Comparison of ENCODE assay signal across 8 cellular contexts in genomic region chr17:68182940-68183551, GRCh38.
A peak's percentile ranks its signal among the peaks of the same experiment; 100 is the strongest.
DNase-seq lines count a peak whose midpoint lies in the region; ATAC-seq and TF ChIP-seq lines count a peak whose summit lies in the region.

No MANE protein-coding gene starts in this region.

- in situ Hi-C loops in GM13976 (cut with MboI; ENCODE audit: low sequenced_read_pairs, unreplicated experiment): no loop called here

- peak; percentile 60 for DNase-seq in GM13976 (ENCODE audit: low spot score)
- DNase-seq in activated T-cell treated with anti-CD3 and anti-CD28 coated beads for 24 hours (ENCODE audit: low read depth): peak; percentile 51
- DNase-seq in mucosa of descending colon: peak in 2 of 3 donors; percentile 45 to 71
- DNase-seq in NCI-H187 treated with DMSO at 0.1 percent for 48 hours (lab: John Stamatoyannopoulos, UW): no peak
- DNase-seq in SW480 (ENCODE audit: low spot score): no peak
- DNase-seq in foreskin melanocyte: no peak
- no peak for DNase-seq in NCI-H2081 treated with DMSO at 0.1 percent for 48 hours (lab: John Stamatoyannopoulos, UW)

- ATAC-seq in HG03342 (IDR thresholded peaks at IDR 0.05; ENCODE audit: unreplicated experiment) (peak; percentile 42), mucosa of descending colon (peak; percentile 78)

- intact Hi-C loops in mucosa of descending colon (cut with DNase I, micrococcal nuclease): no loop called here

- H3K9me3 ChIP-seq in mucosa of descending colon: no peaks in the 10 kb centered on the region

- no peak overlapping the region for H3K4me3 ChIP-seq in mucosa of descending colon

- TF ChIP-seq CTCF in GM13976 (IDR thresholded peaks at IDR 0.05; ENCODE audit: borderline replicate concordance, control extremely low read depth, extremely low read depth, insufficient read depth, missing control alignments) (no peak), mucosa of descending colon (IDR thresholded peaks at IDR 0.05) (no peak)

- no peaks in the 10 kb centered on the region for H3K4me1 ChIP-seq in mucosa of descending colon (ENCODE audit: low read depth)

- H3K36me3 ChIP-seq in mucosa of descending colon (ENCODE audit: low read depth): no peaks in the 10 kb centered on the region

Comparison
In these comparisons a context has a peak if more than half of its experiments do, and no peak if none do; other contexts are left out.
1. DNase-seq: peak in GM13976 (single experiment), activated T-cell treated with anti-CD3 and anti-CD28 coated beads for 24 hours (single experiment) and mucosa of descending colon (2 of 3); none in NCI-H187 treated with DMSO at 0.1 percent for 48 hours (single experiment), SW480 (single experiment), foreskin melanocyte (single experiment) and NCI-H2081 treated with DMSO at 0.1 percent for 48 hours (single experiment).